ENCODE assay signal across 1 cellular context in the genomic region with DNA sequence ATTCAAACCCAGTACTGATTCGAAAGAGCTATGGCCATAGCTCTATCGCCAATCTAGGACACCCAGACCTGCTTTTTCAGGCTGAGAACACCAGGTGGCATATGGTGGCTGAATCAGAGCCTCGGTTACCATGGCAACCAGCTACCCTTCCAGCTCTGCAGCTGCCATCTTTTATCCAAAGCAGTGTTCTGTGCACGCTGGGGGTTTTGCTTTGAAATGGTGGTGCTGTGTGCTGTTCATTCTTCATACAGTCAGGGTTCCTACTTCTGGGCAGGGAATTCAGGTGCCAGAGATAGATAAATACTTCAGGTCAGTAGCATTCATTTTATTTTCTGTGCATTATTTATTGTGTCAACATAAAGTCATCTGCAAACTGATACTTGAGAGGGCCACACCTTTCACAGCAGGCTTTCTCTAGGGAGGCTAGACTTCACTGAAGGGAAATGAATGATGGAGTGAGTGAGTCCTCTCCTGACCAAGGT.
TF ChIP-seq lines count a peak whose summit lies in the region.

No MANE protein-coding gene starts in this region.

TF ChIP-seq in K562, 482 proteins besides CTCF, POLR2A, EP300 and RAD21 (continued from another document and continues in another):
- no peak for TF ChIP-seq CLOCK (CRISPR knock-in tag; IDR thresholded peaks at IDR 0.05; ENCODE audit: borderline replicate concordance)
- TF ChIP-seq ETS2 (tag; IDR thresholded peaks at IDR 0.05; ENCODE audit: borderline replicate concordance, poor library complexity, severe bottlenecking) = no peak
- TF ChIP-seq CSDE1 (IDR thresholded peaks at IDR 0.05) = peak in 1 of 2 experiments; percentile 99; a peak in 2 of 4 replicates
- TF ChIP-seq MAZ (CRISPR knock-in tag; conservative IDR thresholded peaks at IDR 0.05 in 1 of 2, IDR thresholded peaks at IDR 0.05 in 1 of 2) = no peak
- TF ChIP-seq ZNF212 (CRISPR knock-in tag; IDR thresholded peaks at IDR 0.05) = no peak
- TF ChIP-seq, protein P1, sequence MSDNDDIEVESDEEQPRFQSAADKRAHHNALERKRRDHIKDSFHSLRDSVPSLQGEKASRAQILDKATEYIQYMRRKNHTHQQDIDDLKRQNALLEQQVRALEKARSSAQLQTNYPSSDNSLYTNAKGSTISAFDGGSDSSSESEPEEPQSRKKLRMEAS (CRISPR knock-in tag; IDR thresholded peaks at IDR 0.05) = no peak
- 0 out of 2 replicates have a peak, but pooled peaks have one; percentile 1 for TF ChIP-seq MYNN (IDR thresholded peaks at IDR 0.05)
- no peak for TF ChIP-seq MYNN (CRISPR knock-in tag; IDR thresholded peaks at IDR 0.05)
- peak; percentile 44; the same call in 1 of the 2 replicates for TF ChIP-seq ATF7 (IDR thresholded peaks at IDR 0.05)
- no peak for TF ChIP-seq ZNF586 (CRISPR knock-in tag; conservative IDR thresholded peaks at IDR 0.05)
- no peak for TF ChIP-seq ZNF449 (CRISPR knock-in tag; IDR thresholded peaks at IDR 0.05)
- TF ChIP-seq ZNF707 (CRISPR knock-in tag; conservative IDR thresholded peaks at IDR 0.05) = no peak
- no peak for TF ChIP-seq CBFB (CRISPR knock-in tag; IDR thresholded peaks at IDR 0.05)
- TF ChIP-seq MEF2A (IDR thresholded peaks at IDR 0.05; ENCODE audit: control insufficient read depth, low read depth, low read length) = no peak
- TF ChIP-seq RAD51 (IDR thresholded peaks at IDR 0.05; ENCODE audit: borderline replicate concordance, low read depth) = no peak
- no peak for TF ChIP-seq CXXC5 (CRISPR knock-in tag; IDR thresholded peaks at IDR 0.05)
- TF ChIP-seq HEY1 (CRISPR knock-in tag; IDR thresholded peaks at IDR 0.05; ENCODE audit: borderline replicate concordance) = no peak
- no peak for TF ChIP-seq SAFB2 (IDR thresholded peaks at IDR 0.05; ENCODE audit: borderline replicate concordance, low read depth, low read length, severe bottlenecking)
- TF ChIP-seq, protein P2, sequence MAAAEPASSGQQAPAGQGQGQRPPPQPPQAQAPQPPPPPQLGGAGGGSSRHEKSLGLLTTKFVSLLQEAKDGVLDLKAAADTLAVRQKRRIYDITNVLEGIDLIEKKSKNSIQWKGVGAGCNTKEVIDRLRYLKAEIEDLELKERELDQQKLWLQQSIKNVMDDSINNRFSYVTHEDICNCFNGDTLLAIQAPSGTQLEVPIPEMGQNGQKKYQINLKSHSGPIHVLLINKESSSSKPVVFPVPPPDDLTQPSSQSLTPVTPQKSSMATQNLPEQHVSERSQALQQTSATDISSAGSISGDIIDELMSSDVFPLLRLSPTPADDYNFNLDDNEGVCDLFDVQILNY (CRISPR knock-in tag; IDR thresholded peaks at IDR 0.05) = no peak
- no peak for TF ChIP-seq IRF9 (tag; IDR thresholded peaks at IDR 0.05)
- TF ChIP-seq EP400 (IDR thresholded peaks at IDR 0.05) = no peak
- TF ChIP-seq, protein P3, sequence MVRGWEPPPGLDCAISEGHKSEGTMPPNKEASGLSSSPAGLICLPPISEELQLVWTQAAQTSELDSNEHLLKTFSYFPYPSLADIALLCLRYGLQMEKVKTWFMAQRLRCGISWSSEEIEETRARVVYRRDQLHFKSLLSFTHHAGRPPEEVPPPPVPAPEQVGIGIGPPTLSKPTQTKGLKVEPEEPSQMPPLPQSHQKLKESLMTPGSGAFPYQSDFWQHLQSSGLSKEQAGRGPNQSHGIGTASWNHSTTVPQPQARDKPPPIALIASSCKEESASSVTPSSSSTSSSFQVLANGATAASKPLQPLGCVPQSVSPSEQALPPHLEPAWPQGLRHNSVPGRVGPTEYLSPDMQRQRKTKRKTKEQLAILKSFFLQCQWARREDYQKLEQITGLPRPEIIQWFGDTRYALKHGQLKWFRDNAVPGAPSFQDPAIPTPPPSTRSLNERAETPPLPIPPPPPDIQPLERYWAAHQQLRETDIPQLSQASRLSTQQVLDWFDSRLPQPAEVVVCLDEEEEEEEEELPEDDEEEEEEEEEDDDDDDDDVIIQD (CRISPR knock-in tag; IDR thresholded peaks at IDR 0.05) = no peak
- no peak for TF ChIP-seq ZNF76 (CRISPR knock-in tag; IDR thresholded peaks at IDR 0.05; ENCODE audit: borderline replicate concordance)
- no peak for TF ChIP-seq ZNF324 (CRISPR knock-in tag; IDR thresholded peaks at IDR 0.05)
- no peak for TF ChIP-seq ARID1B (IDR thresholded peaks at IDR 0.05)
- no peak for TF ChIP-seq ZNF347 (CRISPR knock-in tag; IDR thresholded peaks at IDR 0.05; ENCODE audit: low read depth)
- TF ChIP-seq ARID2 (IDR thresholded peaks at IDR 0.05) = peak; percentile 47; the same call in 1 of the 2 replicates
- no peak for TF ChIP-seq DMBX1 (CRISPR knock-in tag; IDR thresholded peaks at IDR 0.05; ENCODE audit: borderline replicate concordance)
- TF ChIP-seq CC2D1A (IDR thresholded peaks at IDR 0.05) = 0 out of 2 replicates have a peak, but pooled peaks have one; percentile 49
- TF ChIP-seq PHTF2 (CRISPR knock-in tag; IDR thresholded peaks at IDR 0.05) = no peak
- no peak for TF ChIP-seq KAT8 (IDR thresholded peaks at IDR 0.05; ENCODE audit: low read depth)
- TF ChIP-seq KLF6 (CRISPR knock-in tag; IDR thresholded peaks at IDR 0.05; ENCODE audit: borderline replicate concordance) = no peak
- no peak for TF ChIP-seq ZNF175 (CRISPR knock-in tag; IDR thresholded peaks at IDR 0.05; ENCODE audit: low read depth)
- TF ChIP-seq RCOR1 (IDR thresholded peaks at IDR 0.05; ENCODE audit: borderline replicate concordance in 1 of 2, low read depth in 2 of 2, low read length in 2 of 2) = peak in 1 of 2 experiments; percentile 90; a peak in 2 of 4 replicates
- no peak for TF ChIP-seq TAF1 (IDR thresholded peaks at IDR 0.05; ENCODE audit: control insufficient read depth, extremely low read depth, insufficient read depth, low read length, severe bottlenecking)
- no peak for TF ChIP-seq NFRKB (IDR thresholded peaks at IDR 0.05; ENCODE audit: low read depth)
- no peak for TF ChIP-seq EWSR1 (IDR thresholded peaks at IDR 0.05; ENCODE audit: borderline replicate concordance, low read depth, partially characterized antibody)
- no peak for TF ChIP-seq ZNF507 (tag; conservative IDR thresholded peaks at IDR 0.05)
- TF ChIP-seq, protein P4, sequence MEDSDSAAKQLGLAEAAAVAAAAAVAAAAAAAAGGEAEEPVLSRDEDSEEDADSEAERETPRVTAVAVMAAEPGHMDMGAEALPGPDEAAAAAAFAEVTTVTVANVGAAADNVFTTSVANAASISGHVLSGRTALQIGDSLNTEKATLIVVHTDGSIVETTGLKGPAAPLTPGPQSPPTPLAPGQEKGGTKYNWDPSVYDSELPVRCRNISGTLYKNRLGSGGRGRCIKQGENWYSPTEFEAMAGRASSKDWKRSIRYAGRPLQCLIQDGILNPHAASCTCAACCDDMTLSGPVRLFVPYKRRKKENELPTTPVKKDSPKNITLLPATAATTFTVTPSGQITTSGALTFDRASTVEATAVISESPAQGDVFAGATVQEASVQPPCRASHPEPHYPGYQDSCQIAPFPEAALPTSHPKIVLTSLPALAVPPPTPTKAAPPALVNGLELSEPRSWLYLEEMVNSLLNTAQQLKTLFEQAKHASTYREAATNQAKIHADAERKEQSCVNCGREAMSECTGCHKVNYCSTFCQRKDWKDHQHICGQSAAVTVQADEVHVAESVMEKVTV (CRISPR knock-in tag; IDR thresholded peaks at IDR 0.05) = peak; percentile 90
- no peak for TF ChIP-seq BCL6 (CRISPR knock-in tag; IDR thresholded peaks at IDR 0.05)
- TF ChIP-seq SRSF9 (IDR thresholded peaks at IDR 0.05; ENCODE audit: borderline replicate concordance, low read depth, low read length) = no peak
- TF ChIP-seq TSHZ1 (CRISPR knock-in tag; IDR thresholded peaks at IDR 0.05) = no peak
- 0 out of 2 replicates have a peak, but pooled peaks have one; percentile 45 for TF ChIP-seq RB1 (IDR thresholded peaks at IDR 0.05; ENCODE audit: low read depth)
- no peak for TF ChIP-seq HLTF (IDR thresholded peaks at IDR 0.05)
- TF ChIP-seq, protein P5, sequence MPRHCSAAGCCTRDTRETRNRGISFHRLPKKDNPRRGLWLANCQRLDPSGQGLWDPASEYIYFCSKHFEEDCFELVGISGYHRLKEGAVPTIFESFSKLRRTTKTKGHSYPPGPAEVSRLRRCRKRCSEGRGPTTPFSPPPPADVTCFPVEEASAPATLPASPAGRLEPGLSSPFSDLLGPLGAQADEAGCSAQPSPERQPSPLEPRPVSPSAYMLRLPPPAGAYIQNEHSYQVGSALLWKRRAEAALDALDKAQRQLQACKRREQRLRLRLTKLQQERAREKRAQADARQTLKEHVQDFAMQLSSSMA (CRISPR knock-in tag; IDR thresholded peaks at IDR 0.05) = no peak
- no peak for TF ChIP-seq NFIX (CRISPR knock-in tag; IDR thresholded peaks at IDR 0.05; ENCODE audit: low read depth)
- TF ChIP-seq ZNF668 (CRISPR knock-in tag; IDR thresholded peaks at IDR 0.05) = no peak
- no peak for TF ChIP-seq ZBTB33 (CRISPR knock-in tag; IDR thresholded peaks at IDR 0.05)
- no peak for TF ChIP-seq PPARD (CRISPR knock-in tag; IDR thresholded peaks at IDR 0.05)
